ENCODE assay signal across 8 cellular contexts in the genomic region with DNA sequence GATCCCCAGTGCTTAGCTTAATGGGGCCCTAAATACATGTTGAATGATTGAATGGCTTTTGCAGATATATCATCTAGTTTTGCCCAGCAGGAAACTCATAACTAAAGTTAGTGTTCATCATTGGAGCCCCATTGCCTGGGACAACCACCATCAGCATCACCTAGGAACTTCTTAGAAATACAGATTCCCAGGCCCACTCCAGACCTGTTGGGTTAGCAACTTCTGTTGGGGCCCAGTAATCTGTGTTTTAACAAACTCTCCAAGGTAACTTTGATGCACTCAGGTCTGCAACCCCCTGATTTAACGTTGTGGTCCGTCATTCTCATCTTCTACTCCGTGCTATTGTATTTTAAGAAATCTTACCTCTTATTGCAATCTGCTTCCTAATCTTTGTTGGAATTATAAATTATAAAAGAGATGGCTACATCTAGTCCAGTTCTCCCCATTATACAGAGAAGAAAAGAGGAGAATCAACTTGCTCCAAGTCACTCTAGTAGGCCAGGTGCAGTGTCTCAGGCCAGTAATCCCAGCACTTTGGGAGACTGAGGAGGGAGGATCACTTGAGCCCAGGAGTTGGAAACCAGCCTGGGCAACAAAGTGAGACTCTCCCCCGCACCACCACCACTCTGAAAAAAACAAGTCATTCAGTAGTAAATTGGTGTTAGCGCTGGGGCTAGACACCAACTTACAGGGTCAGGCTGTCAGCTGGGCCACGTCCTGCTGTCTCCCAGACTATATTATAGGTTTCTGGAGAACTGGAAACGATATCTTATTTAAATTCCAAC. TPM values are rescaled to one million over a fixed set of nuclear protein-coding genes. Genes with fewer than 3 reads are reported as not detected.
DNase-seq lines count a peak whose midpoint lies in the region; ATAC-seq, FAIRE-seq and TF ChIP-seq lines count a peak whose summit lies in the region.

No MANE protein-coding gene starts in this region.

- no peak for DNase-seq in HFFc6
- DNase-seq in colonic mucosa = no peak
- DNase-seq in naive thymus-derived CD8-positive, alpha-beta T cell = peak in 1 of 10 donors; percentile 6
- no peak for DNase-seq in SIG-M5 (lab: John Stamatoyannopoulos, UW)
- no peak for DNase-seq in inferior parietal cortex (ENCODE audit: extremely low spot score)
- no peak for DNase-seq in HTR-8/SVneo (ENCODE audit: insufficient read length, low spot score)

- ATAC-seq in naive thymus-derived CD8-positive, alpha-beta T cell = no peak
- no peak for ATAC-seq in GM19397 (IDR thresholded peaks at IDR 0.05; ENCODE audit: unreplicated experiment)

- H3K27ac ChIP-seq in BLaER1 = peak overlapping the region; percentile 75
- no peak overlapping the region for H3K27ac ChIP-seq in colonic mucosa

- H3K4me1 ChIP-seq in BLaER1 (peaks cover 79% of the 10 kb centered on the region), colonic mucosa (no peaks in the 10 kb centered on the region)

- H3K9me3 ChIP-seq in BLaER1 (no peaks in the 10 kb centered on the region), colonic mucosa (no peaks in the 10 kb centered on the region)

- intact Hi-C loops in colonic mucosa (cut with DNase I) = no loop called here

- H3K4me1 Mint-ChIP-seq in HFFc6 (ENCODE audit: low read depth) = no peaks in the 10 kb centered on the region
- H3K4me1 Mint-ChIP-seq in naive thymus-derived CD8-positive, alpha-beta T cell = peaks cover 9 to 28% (median 24%) of the 10 kb centered on the region in 4 donors

- TF ChIP-seq CTCF in HFFc6 (IDR thresholded peaks at IDR 0.05) (no peak), colonic mucosa (IDR thresholded peaks at IDR 0.05) (no peak)

- H3K27me3 ChIP-seq in BLaER1 (no peaks in the 10 kb centered on the region), colonic mucosa (no peaks in the 10 kb centered on the region)

- no peak for FAIRE-seq in HTR-8/SVneo (lab: Jason Lieb, UNC)

- H3K27ac Mint-ChIP-seq in HFFc6 = no peak overlapping the region
- H3K27ac Mint-ChIP-seq in naive thymus-derived CD8-positive, alpha-beta T cell = peak overlapping the region in 7 of 10 donors; percentile 81 to 94 (median 88)

- POLR2A ChIA-PET in naive thymus-derived CD8-positive, alpha-beta T cell (lab: Charles Lee) = no interaction called here

- H3K4me3 ChIP-seq in BLaER1 (peak overlapping the region; percentile 66), colonic mucosa (peak overlapping the region; percentile 23)

- peak overlapping the region; percentile 78; the same call in 1 of the 2 replicates for H3K4me3 Mint-ChIP-seq in HFFc6
- H3K4me3 Mint-ChIP-seq in naive thymus-derived CD8-positive, alpha-beta T cell = peak overlapping the region; percentile 77 to 90 (median 84)

- no peaks in the 10 kb centered on the region for H3K9me3 Mint-ChIP-seq in HFFc6
- H3K9me3 Mint-ChIP-seq in naive thymus-derived CD8-positive, alpha-beta T cell = no peaks in the 10 kb centered on the region

- H3K36me3 ChIP-seq in BLaER1 (0 out of 2 replicates have a peak, but pooled peaks cover 5% of the 10 kb centered on the region), colonic mucosa (no peaks in the 10 kb centered on the region)

- H3K27me3 Mint-ChIP-seq in HFFc6 (ENCODE audit: insufficient read depth) = no peaks in the 10 kb centered on the region
- peaks cover 6 to 28% (median 14%) of the 10 kb centered on the region in 5 donors for H3K27me3 Mint-ChIP-seq in naive thymus-derived CD8-positive, alpha-beta T cell

- H4K20me1 ChIP-seq in BLaER1 = peaks cover 100% of the 10 kb centered on the region

- peak overlapping the region; percentile 97 for H3K4me2 ChIP-seq in BLaER1

- peak overlapping the region; percentile 70; the same call in 1 of the 2 replicates for H3K9ac ChIP-seq in BLaER1
- H3K9ac ChIP-seq in colonic mucosa (ENCODE audit: low read depth in 2 of 2, low read length in 2 of 2) = no peak overlapping the region

- no peaks in the 10 kb centered on the region for H3K36me3 Mint-ChIP-seq in HFFc6 (ENCODE audit: low read depth)
- peaks cover 0 to 3% (median 0%) of the 10 kb centered on the region in 3 donors for H3K36me3 Mint-ChIP-seq in naive thymus-derived CD8-positive, alpha-beta T cell

RNA-seq across cellular contexts. Expression of a gene that starts 13.7 kb away (rescaled TPM):
- total RNA-seq in HFFc6 (2021; fragmentation: NEBNext Ultra II Directional; extraction: Animal tissue kit (Norgen Biotek cat#: 25700)) = 10 to 100 TPM; 17.9 to 24.4 (median 24.0) TPM
- total RNA-seq in colonic mucosa = 10 to 100 TPM; 33.6 to 50.4 TPM
- total RNA-seq in naive thymus-derived CD8-positive, alpha-beta T cell = 1 to 10 TPM; 3.9 to 5.1 TPM
- under 1 TPM; 0.07 to 0.19 (median 0.15) TPM for polyA plus RNA-seq in naive thymus-derived CD8-positive, alpha-beta T cell
